19 cellular contexts compared by ENCODE assay signal in genomic region chr5:147963948-147964693, GRCh38. TPM values are rescaled to one million over a fixed set of nuclear protein-coding genes. Genes with fewer than 3 reads are reported as not detected.
DNase-seq lines count a peak whose midpoint lies in the region; ATAC-seq and TF ChIP-seq lines count a peak whose summit lies in the region.
"Had no signal": no experiment of that assay in that cellular context is flagged by ENCODE, and none has a peak within 500 bp of the region (broad histone marks: within the 10 kb centered on the region; RNA-seq: fewer than 3 reads in every experiment).

No MANE protein-coding gene starts in this region.

- peak in 1 of 4 donors; percentile 1 for DNase-seq in body of pancreas
- DNase-seq in globus pallidus (ENCODE audit: low spot score): peak; percentile 3
- DNase-seq in mesenchymal stem cell: peak; percentile 28
- DNase-seq in upper lobe of right lung: no peak
- DNase-seq in NCI-H146 treated with DMSO at 0.1 percent for 48 hours (lab: John Stamatoyannopoulos, UW; ENCODE audit: unreplicated experiment): no peak
- DNase-seq in brain microvascular endothelial cell: no peak
- DNase-seq in SW480 (ENCODE audit: low spot score): no peak
- DNase-seq: activated CD4-positive, alpha-beta T cell treated with anti-CD3 and anti-CD28 coated beads, Interleukin-2, amount 10 ng/mL, durations not matched to agents 24 days and 14 days; activated T-cell treated with anti-CD3 and anti-CD28 coated beads for 4 hours; effector memory CD8-positive, alpha-beta T cell; foreskin keratinocyte; Kasumi-1; NCI-H1694; NCI-H345; SIG-M5; T-helper 9 cell had no signal

- WGBS in body of pancreas, 2 donors: 57 to 74% methylated on average over 4 of the region's 4 CpGs
- 86% methylated on average over 4 of the region's 4 CpGs for WGBS in mesenchymal stem cell

- H3K4me1 ChIP-seq in body of pancreas (peaks cover 4% of the 10 kb centered on the region), mesenchymal stem cell (ENCODE audit: control insufficient read depth, insufficient read depth, low read depth, low read length) (no peaks in the 10 kb centered on the region), upper lobe of right lung (no peaks in the 10 kb centered on the region)
- H3K4me1 ChIP-seq: foreskin keratinocyte, prostate gland had no signal

- H2BK5ac ChIP-seq in mesenchymal stem cell (ENCODE audit: low read depth, low read length, poor library complexity, severe bottlenecking): no peak overlapping the region

- no peak overlapping the region for H3K4me3 ChIP-seq in body of pancreas
- no peak overlapping the region for H3K4me3 ChIP-seq in mesenchymal stem cell (ENCODE audit: insufficient read depth in 1 of 2, low read depth in 1 of 2, low read length in 2 of 2)
- no peak overlapping the region for H3K4me3 ChIP-seq in upper lobe of right lung
- H3K4me3 ChIP-seq in brain microvascular endothelial cell (ENCODE audit: low read depth, low read length): no peak overlapping the region
- H3K4me3 ChIP-seq: cardiac muscle cell, prostate gland had no signal

- no peak overlapping the region for H3K18ac ChIP-seq in mesenchymal stem cell (ENCODE audit: low read depth in 1 of 2, low read length in 2 of 2)

- H3K9ac ChIP-seq in mesenchymal stem cell (ENCODE audit: low read length): no peak overlapping the region

- H3K4me2 ChIP-seq in mesenchymal stem cell (ENCODE audit: low read length, poor library complexity, severe bottlenecking): no peak overlapping the region

- H3K23ac ChIP-seq in mesenchymal stem cell (ENCODE audit: low read length in 2 of 2): no peak overlapping the region

- no peak overlapping the region for H2BK15ac ChIP-seq in mesenchymal stem cell (ENCODE audit: low read depth, poor library complexity, severe bottlenecking)

- in situ Hi-C loops in brain microvascular endothelial cell (cut with HindIII; ENCODE audit: low pct_ligation_motif_present, low sequenced_read_pairs): no loop called here

- H4K91ac ChIP-seq in mesenchymal stem cell (ENCODE audit: low read length): no peak overlapping the region

- H3K27me3 ChIP-seq in body of pancreas (no peaks in the 10 kb centered on the region), mesenchymal stem cell (ENCODE audit: control insufficient read depth in 1 of 2, insufficient read depth in 1 of 2, low read length in 2 of 2) (no peaks in the 10 kb centered on the region), upper lobe of right lung (no peaks in the 10 kb centered on the region), brain microvascular endothelial cell (replicated peaks) (no peaks in the 10 kb centered on the region)
- H3K27me3 ChIP-seq: cardiac muscle cell, foreskin keratinocyte had no signal

- no peak for TF ChIP-seq POLR2A in body of pancreas (IDR thresholded peaks at IDR 0.05)

- H3K79me1 ChIP-seq in mesenchymal stem cell (replicated peaks; ENCODE audit: low read length, poor library complexity, severe bottlenecking): no peaks in the 10 kb centered on the region

- intact Hi-C loops in body of pancreas (cut with DNase I) (loop anchor here (10.0 kb wide), 1 partner anchor 151 kb away; no protein-coding TSS in a partner anchor), upper lobe of right lung (cut with DNase I) (no loop called here)

- H3K9me3 ChIP-seq in body of pancreas: no peaks in the 10 kb centered on the region
- H3K9me3 ChIP-seq in mesenchymal stem cell (ENCODE audit: control insufficient read depth, low read length): no peaks in the 10 kb centered on the region
- H3K9me3 ChIP-seq in upper lobe of right lung: no peaks in the 10 kb centered on the region
- H3K9me3 ChIP-seq: prostate gland had no signal

- H2BK12ac ChIP-seq in mesenchymal stem cell (ENCODE audit: low read length in 2 of 2): no peak overlapping the region

- H3K27ac ChIP-seq in body of pancreas: peak overlapping the region in 2 of 4 donors; percentile 25 to 30
- no peak overlapping the region for H3K27ac ChIP-seq in mesenchymal stem cell (ENCODE audit: low read length, poor library complexity, severe bottlenecking)
- H3K27ac ChIP-seq in upper lobe of right lung: peak overlapping the region; percentile 21
- no peak overlapping the region for H3K27ac ChIP-seq in brain microvascular endothelial cell
- H3K27ac ChIP-seq: cardiac muscle cell, foreskin keratinocyte, prostate gland had no signal

- peak overlapping the region in 1 of 2 experiments; percentile 6 for H3K4ac ChIP-seq in mesenchymal stem cell (ENCODE audit: low read depth in 1 of 2, low read length in 2 of 2)

- no peak overlapping the region for H2AFZ ChIP-seq in mesenchymal stem cell (ENCODE audit: low read depth, low read length)

- no peak overlapping the region for H2AK5ac ChIP-seq in mesenchymal stem cell (ENCODE audit: low read length, severe bottlenecking)

- H3K36me3 ChIP-seq in body of pancreas (replicated peaks in 1 of 2; ENCODE audit: insufficient read depth in 1 of 2, low read depth in 2 of 2) (no peaks in the 10 kb centered on the region), mesenchymal stem cell (ENCODE audit: control insufficient read depth in 1 of 2, insufficient read depth in 2 of 2, low read depth in 1 of 2, low read length in 2 of 2) (no peaks in the 10 kb centered on the region), upper lobe of right lung (no peaks in the 10 kb centered on the region), brain microvascular endothelial cell (replicated peaks) (no peaks in the 10 kb centered on the region)
- H3K36me3 ChIP-seq: cardiac muscle cell, prostate gland had no signal

- H4K8ac ChIP-seq in mesenchymal stem cell (ENCODE audit: low read length): no peak overlapping the region

- peak; percentile 66 for ATAC-seq in body of pancreas
- ATAC-seq in upper lobe of right lung: peak; percentile 60
- ATAC-seq: effector memory CD8-positive, alpha-beta T cell; foreskin keratinocyte had no signal

- no peak overlapping the region for H2BK120ac ChIP-seq in mesenchymal stem cell (ENCODE audit: low read depth, low read length)

- no peak overlapping the region for H3K14ac ChIP-seq in mesenchymal stem cell (ENCODE audit: low read length in 2 of 2)

- no peak for TF ChIP-seq CTCF in body of pancreas (IDR thresholded peaks at IDR 0.05)
- TF ChIP-seq CTCF in upper lobe of right lung (IDR thresholded peaks at IDR 0.05): no peak
- TF ChIP-seq CTCF in brain microvascular endothelial cell (IDR thresholded peaks at IDR 0.05; ENCODE audit: low read depth, low read length, missing control alignments): no peak

RNA-seq across cellular contexts. Expression of gene C5orf46, which starts 57.8 kb away (rescaled TPM):
- total RNA-seq in body of pancreas (not detected), upper lobe of right lung (not detected)
- not detected for polyA plus RNA-seq in mesenchymal stem cell (2013, experiment 1 of 2)
- not detected for polyA plus RNA-seq in mesenchymal stem cell (2013, experiment 2 of 2)
- total RNA-seq: activated CD4-positive, alpha-beta T cell treated with anti-CD3 and anti-CD28 coated beads, Interleukin-2, amount 10 ng/mL, durations not matched to agents 24 days and 14 days; cardiac muscle cell; foreskin keratinocyte; subcutaneous adipose tissue had no signal

Comparison
In these comparisons a context has a peak if more than half of its experiments do, and no peak if none do; other contexts are left out.
1. DNase-seq: peak in globus pallidus (single experiment) and mesenchymal stem cell (single experiment); none in upper lobe of right lung (single experiment), NCI-H146 treated with DMSO at 0.1 percent for 48 hours (single experiment), brain microvascular endothelial cell (single experiment) and SW480 (single experiment).